13 cellular contexts compared by ENCODE assay signal in genomic region chr5:149135536-149136201, GRCh38. TPM values are rescaled to one million over a fixed set of nuclear protein-coding genes. Genes with fewer than 3 reads are reported as not detected.
DNase-seq lines count a peak whose midpoint lies in the region; ATAC-seq and TF ChIP-seq lines count a peak whose summit lies in the region.
"Had no signal": no experiment of that assay in that cellular context is flagged by ENCODE, and none has a peak within 500 bp of the region (broad histone marks: within the 10 kb centered on the region; RNA-seq: fewer than 3 reads in every experiment).

No MANE protein-coding gene starts in this region.

- H4K20me1 ChIP-seq in mammary epithelial cell (ENCODE audit: insufficient read depth, low read length): no peaks in the 10 kb centered on the region

- H3K27ac Mint-ChIP-seq in activated T-helper 2 cell treated with anti-CD3 and anti-CD28 coated beads, Interferon-gamma antibody, Interleukin-2, Interleukin-4, amounts not matched to agents 10 μg/mL and 5 μg/mL and 100 μg/mL, durations not matched to agents 14 hours and 24 hours and 36 hours: no peak overlapping the region
- H3K27ac Mint-ChIP-seq: mesothelial cell of epicardium had no signal

- H3K4me1 ChIP-seq in mammary epithelial cell (ENCODE audit: insufficient read depth, low read length): peaks cover 42% of the 10 kb centered on the region
- peaks cover 5 to 65% (median 19%) of the 10 kb centered on the region in 5 donors for H3K4me1 ChIP-seq in subcutaneous abdominal adipose tissue (ENCODE audit: control insufficient read depth in 5 of 5, insufficient read depth in 5 of 5, low read length in 5 of 5)

- no peaks in the 10 kb centered on the region for H3K36me3 ChIP-seq in mammary epithelial cell (ENCODE audit: insufficient read depth, low read length)
- no peaks in the 10 kb centered on the region for H3K36me3 ChIP-seq in subcutaneous abdominal adipose tissue (ENCODE audit: control insufficient read depth in 5 of 5, insufficient read depth in 5 of 5, low read length in 5 of 5)
- H3K36me3 ChIP-seq: sigmoid colon had no signal

- no peaks in the 10 kb centered on the region for H3K79me2 ChIP-seq in mammary epithelial cell (ENCODE audit: insufficient read depth, low read length)

- H3K9ac ChIP-seq in mammary epithelial cell (ENCODE audit: insufficient read depth, low read length) (no peak overlapping the region), subcutaneous abdominal adipose tissue (ENCODE audit: low read length in 5 of 5) (no peak overlapping the region)

- H3K4me3 ChIP-seq in mammary epithelial cell (replicated peaks in 1 of 3; ENCODE audit: insufficient read depth in 1 of 3, low read depth in 2 of 3, low read length in 3 of 3): no peak overlapping the region
- no peak overlapping the region for H3K4me3 ChIP-seq in subcutaneous abdominal adipose tissue (ENCODE audit: low read depth in 1 of 5, low read length in 5 of 5)
- H3K4me3 ChIP-seq: sigmoid colon had no signal

- peak overlapping the region; percentile 34 for H3K4me2 ChIP-seq in mammary epithelial cell (ENCODE audit: insufficient read depth, low read depth, low read length)

- peaks cover 25% of the 10 kb centered on the region for H3K27me3 Mint-ChIP-seq in activated T-helper 2 cell treated with anti-CD3 and anti-CD28 coated beads, Interferon-gamma antibody, Interleukin-2, Interleukin-4, amounts not matched to agents 10 μg/mL and 5 μg/mL and 100 μg/mL, durations not matched to agents 14 hours and 24 hours and 36 hours (ENCODE audit: low read depth)

- ATAC-seq in left ventricle myocardium superior (peak; percentile 64), HG02763 (IDR thresholded peaks at IDR 0.05; ENCODE audit: unreplicated experiment) (no peak), GM19452 (IDR thresholded peaks at IDR 0.05; ENCODE audit: unreplicated experiment) (no peak), HG03378 (IDR thresholded peaks at IDR 0.05; ENCODE audit: unreplicated experiment) (no peak)

- no peaks in the 10 kb centered on the region for H3K27me3 ChIP-seq in mammary epithelial cell (ENCODE audit: insufficient read depth, low read length)
- no peaks in the 10 kb centered on the region for H3K27me3 ChIP-seq in subcutaneous abdominal adipose tissue (ENCODE audit: control insufficient read depth in 5 of 5, insufficient read depth in 4 of 5, low read length in 5 of 5)
- H3K27me3 ChIP-seq: sigmoid colon had no signal

- no peaks in the 10 kb centered on the region for H3K9me3 Mint-ChIP-seq in activated T-helper 2 cell treated with anti-CD3 and anti-CD28 coated beads, Interferon-gamma antibody, Interleukin-2, Interleukin-4, amounts not matched to agents 10 μg/mL and 5 μg/mL and 100 μg/mL, durations not matched to agents 14 hours and 24 hours and 36 hours
- H3K9me3 Mint-ChIP-seq: mesothelial cell of epicardium had no signal

- TSS peak; percentile 52 for BruUV-seq in mammary epithelial cell (replicated peaks; lab: Mats Ljungman, UMichigan)

- intact Hi-C loops in mammary epithelial cell (cut with micrococcal nuclease) (no loop called here), left ventricle myocardium superior (cut with micrococcal nuclease) (no loop called here)
- intact Hi-C loops in activated T-helper 2 cell treated with anti-CD3 and anti-CD28 coated beads, Interferon-gamma antibody, Interleukin-2, Interleukin-4, amounts not matched to agents 10 μg/mL and 5 μg/mL and 100 μg/mL, durations not matched to agents 14 hours and 24 hours and 36 hours (cut with micrococcal nuclease): no loop called here

- WGBS in mammary epithelial cell (ENCODE audit: low coverage, missing lambda C conversion rate): 0% methylated on average over 1 of the region's 1 CpG

- peak overlapping the region; percentile 43 for H2AFZ ChIP-seq in mammary epithelial cell (ENCODE audit: low read depth, low read length)

- no peak overlapping the region for H3K4me3 Mint-ChIP-seq in activated T-helper 2 cell treated with anti-CD3 and anti-CD28 coated beads, Interferon-gamma antibody, Interleukin-2, Interleukin-4, amounts not matched to agents 10 μg/mL and 5 μg/mL and 100 μg/mL, durations not matched to agents 14 hours and 24 hours and 36 hours (ENCODE audit: low read depth)
- H3K4me3 Mint-ChIP-seq: mesothelial cell of epicardium had no signal

- dilution Hi-C loops in mammary epithelial cell (cut with HindIII; ENCODE audit: low sequenced_read_pairs): no loop called here

- no peak for TF ChIP-seq CTCF in mammary epithelial cell (conservative IDR thresholded peaks at IDR 0.05 in 1 of 2, IDR thresholded peaks at IDR 0.05 in 1 of 2; ENCODE audit: extremely low read depth in 1 of 2, insufficient read depth in 1 of 2, low read depth in 1 of 2, low read length in 2 of 2)

- no peaks in the 10 kb centered on the region for H3K36me3 Mint-ChIP-seq in activated T-helper 2 cell treated with anti-CD3 and anti-CD28 coated beads, Interferon-gamma antibody, Interleukin-2, Interleukin-4, amounts not matched to agents 10 μg/mL and 5 μg/mL and 100 μg/mL, durations not matched to agents 14 hours and 24 hours and 36 hours (ENCODE audit: low read depth)
- H3K36me3 Mint-ChIP-seq: mesothelial cell of epicardium had no signal

- H3K4me1 Mint-ChIP-seq in activated T-helper 2 cell treated with anti-CD3 and anti-CD28 coated beads, Interferon-gamma antibody, Interleukin-2, Interleukin-4, amounts not matched to agents 10 μg/mL and 5 μg/mL and 100 μg/mL, durations not matched to agents 14 hours and 24 hours and 36 hours (ENCODE audit: low read depth): no peaks in the 10 kb centered on the region

- in situ Hi-C loops in mammary epithelial cell (cut with MboI; ENCODE audit: low sequenced_read_pairs in 2 of 2): loop anchor here in 1 of 2 donors (25.0 kb wide), 1 partner anchor 102 kb away; no protein-coding TSS in a partner anchor

- H3K27ac ChIP-seq in mammary epithelial cell (ENCODE audit: insufficient read depth, low read depth, low read length) (peak overlapping the region; percentile 78), subcutaneous abdominal adipose tissue (ENCODE audit: low read depth, low read length) (peak overlapping the region; percentile 72)

- DNase-seq in HCEC 1CT (peak; percentile 97), mammary epithelial cell (peak; percentile 60), left ventricle myocardium superior (no peak)
- DNase-seq in activated T-helper 2 cell treated with anti-CD3 and anti-CD28 coated beads, Interferon-gamma antibody, Interleukin-2, Interleukin-4, amounts not matched to agents 10 μg/mL and 5 μg/mL and 100 μg/mL, durations not matched to agents 14 hours and 24 hours and 36 hours (ENCODE audit: low spot score): no peak
- DNase-seq: activated CD8-positive, alpha-beta memory T cell treated with anti-CD3 and anti-CD28 coated beads, Interleukin-2, amount 50 U/mL, for 4 hours; DMS53; NCI-H1417 treated with DMSO at 0.1 percent for 48 hours; sigmoid colon had no signal

- H3K9me3 ChIP-seq in mammary epithelial cell (replicated peaks; ENCODE audit: insufficient read depth, low read length) (no peaks in the 10 kb centered on the region), subcutaneous abdominal adipose tissue (ENCODE audit: control insufficient read depth in 5 of 5, low read length in 5 of 5) (no peaks in the 10 kb centered on the region)
- H3K9me3 ChIP-seq: sigmoid colon had no signal

- CTCF ChIA-PET in mammary epithelial cell (lab: Charles Lee; ENCODE audit: low non-redundant PET): no interaction called here

RNA-seq across cellular contexts. Expression of gene ABLIM3, which starts 5.6 kb away (rescaled TPM):
- total RNA-seq in mammary epithelial cell (10 to 100 TPM; 17.3 to 38.6 TPM), left ventricle myocardium superior (130 TPM)
- polyA plus RNA-seq in mammary epithelial cell: 21.6 TPM
- polyA minus RNA-seq in mammary epithelial cell: 34.9 TPM
- total RNA-seq in activated T-helper 2 cell treated with anti-CD3 and anti-CD28 coated beads, Interferon-gamma antibody, Interleukin-2, Interleukin-4, amounts not matched to agents 10 μg/mL and 5 μg/mL and 100 μg/mL, durations not matched to agents 14 hours and 24 hours and 36 hours: not detected in 2 replicates

Comparison
In these comparisons a context has a peak if more than half of its experiments do, and no peak if none do; other contexts are left out.
1. DNase-seq: peak in HCEC 1CT (single experiment) and mammary epithelial cell (single experiment); none in left ventricle myocardium superior (single experiment) and activated T-helper 2 cell treated with anti-CD3 and anti-CD28 coated beads, Interferon-gamma antibody, Interleukin-2, Interleukin-4, amounts not matched to agents 10 μg/mL and 5 μg/mL and 100 μg/mL, durations not matched to agents 14 hours and 24 hours and 36 hours (single experiment).
2. RNA of gene ABLIM3, which starts 5.6 kb away (total RNA-seq): 130 TPM in left ventricle myocardium superior (single experiment) and 17.3 to 38.6 TPM in mammary epithelial cell; not detected in activated T-helper 2 cell treated with anti-CD3 and anti-CD28 coated beads, Interferon-gamma antibody, Interleukin-2, Interleukin-4, amounts not matched to agents 10 μg/mL and 5 μg/mL and 100 μg/mL, durations not matched to agents 14 hours and 24 hours and 36 hours; every median in the first group is over 10 times any median in the second.